Comparison of ENCODE assay signal across 10 cellular contexts in genomic region chr2:216031960-216032689, GRCh38. TPM values are rescaled to one million over a fixed set of nuclear protein-coding genes. Genes with fewer than 3 reads are reported as not detected.
DNase-seq lines count a peak whose midpoint lies in the region; ATAC-seq, FAIRE-seq and TF ChIP-seq lines count a peak whose summit lies in the region.
"Had no signal": no experiment of that assay in that cellular context is flagged by ENCODE, and none has a peak within 500 bp of the region (broad histone marks: within the 10 kb centered on the region; RNA-seq: fewer than 3 reads in every experiment).

No MANE protein-coding gene starts in this region.

- TF ChIP-seq POLR2A in GM12892 (IDR thresholded peaks at IDR 0.05; ENCODE audit: low read depth, low read length) (peak; percentile 49; the same call in 1 of the 2 replicates), thyroid gland (IDR thresholded peaks at IDR 0.05) (no peak), body of pancreas (IDR thresholded peaks at IDR 0.05) (no peak)

- TF ChIP-seq CTCF in foreskin fibroblast (IDR thresholded peaks at IDR 0.05; ENCODE audit: low read depth, low read length) (no peak), thyroid gland (IDR thresholded peaks at IDR 0.05) (no peak), body of pancreas (IDR thresholded peaks at IDR 0.05) (no peak)

- H3K4me1 ChIP-seq in thyroid gland (peaks cover 0 to 6% of the 10 kb centered on the region in 2 donors), body of pancreas (no peaks in the 10 kb centered on the region)
- H3K4me1 ChIP-seq: prostate gland had no signal

- H3K27ac ChIP-seq in thyroid gland (no peak overlapping the region), body of pancreas (no peak overlapping the region)
- H3K27ac ChIP-seq: prostate gland had no signal

- H3K4me3 ChIP-seq in foreskin fibroblast (ENCODE audit: low read depth in 1 of 2, low read length in 2 of 2) (no peak overlapping the region), thyroid gland (replicated peaks in 1 of 3) (no peak overlapping the region), body of pancreas (no peak overlapping the region)
- H3K4me3 ChIP-seq: K562, prostate gland had no signal

- ATAC-seq in GM21576 (IDR thresholded peaks at IDR 0.05; ENCODE audit: unreplicated experiment): peak; percentile 81
- no peak for ATAC-seq in body of pancreas
- ATAC-seq: K562 had no signal

- DNase-seq in GM12892 (ENCODE audit: insufficient read length) (no peak), HS-5 (ENCODE audit: low read depth) (peak; percentile 65), foreskin fibroblast (peak; percentile 62 to 81), NCI-H187 treated with DMSO at 0.1 percent for 48 hours (lab: John Stamatoyannopoulos, UW) (no peak), thyroid gland (no peak), amygdala (lab: John Stamatoyannopoulos, UW) (no peak), body of pancreas (no peak)

- peak; percentile 78 for FAIRE-seq in GM12892 (lab: Jason Lieb, UNC)
- FAIRE-seq: K562 had no signal

- H3K27me3 ChIP-seq in thyroid gland: no peaks in the 10 kb centered on the region
- H3K27me3 ChIP-seq in body of pancreas: no peaks in the 10 kb centered on the region

- peaks cover 3 to 6% of the 10 kb centered on the region in 2 donors for H3K36me3 ChIP-seq in thyroid gland
- no peaks in the 10 kb centered on the region for H3K36me3 ChIP-seq in body of pancreas (replicated peaks in 1 of 2; ENCODE audit: insufficient read depth in 1 of 2, low read depth in 2 of 2)
- H3K36me3 ChIP-seq: prostate gland had no signal

- H3K9me3 ChIP-seq in thyroid gland (no peaks in the 10 kb centered on the region), body of pancreas (no peaks in the 10 kb centered on the region)
- H3K9me3 ChIP-seq: prostate gland had no signal

- WGBS in thyroid gland, 2 donors: 88 to 93% methylated on average over 1 of the region's 1 CpG
- 87 to 100% methylated on average over 1 of the region's 1 CpG for WGBS in body of pancreas, 2 donors

- intact Hi-C loops in thyroid gland (cut with DNase I) (no loop called here), body of pancreas (cut with DNase I) (no loop called here)

RNA-seq across cellular contexts. Expression of gene MREG, which starts 18.8 kb away (rescaled TPM):
- polyA plus RNA-seq in GM12892 (2012; ENCODE audit: missing spikeins): 34.5 TPM
- total RNA-seq in thyroid gland (1 to 10 TPM; 4.4 to 5.4 (median 5.2) TPM), body of pancreas (1 to 10 TPM; 3.6 TPM)

RNA-seq across cellular contexts. Expression of gene PECR, which starts 49.5 kb away (rescaled TPM):
- 23.6 TPM for polyA plus RNA-seq in GM12892 (2012; ENCODE audit: missing spikeins)
- total RNA-seq in thyroid gland: 10 to 100 TPM; 14.6 to 25.6 (median 22.8) TPM
- 1 to 10 TPM; 5.9 to 6.5 TPM for total RNA-seq in body of pancreas

RNA-seq across cellular contexts. Expression of gene TMEM169, which starts 49.6 kb away (rescaled TPM):
- 0.32 TPM for polyA plus RNA-seq in GM12892 (2012; ENCODE audit: missing spikeins)
- total RNA-seq in thyroid gland (1 to 10 TPM; 1.9 to 3.1 (median 2.4) TPM), body of pancreas (under 1 TPM in 1 of 2 donors, not detected in 1; 0.26 TPM)

Comparison
In these comparisons a context has a peak if more than half of its experiments do, and no peak if none do; other contexts are left out.
1. DNase-seq: peak in HS-5 (single experiment) and foreskin fibroblast (2 of 2); none in GM12892 (single experiment), NCI-H187 treated with DMSO at 0.1 percent for 48 hours (single experiment), thyroid gland (0 of 2), amygdala (0 of 56) and body of pancreas (0 of 4).